Comparison of ENCODE assay signal across 9 cellular contexts in the genomic region with DNA sequence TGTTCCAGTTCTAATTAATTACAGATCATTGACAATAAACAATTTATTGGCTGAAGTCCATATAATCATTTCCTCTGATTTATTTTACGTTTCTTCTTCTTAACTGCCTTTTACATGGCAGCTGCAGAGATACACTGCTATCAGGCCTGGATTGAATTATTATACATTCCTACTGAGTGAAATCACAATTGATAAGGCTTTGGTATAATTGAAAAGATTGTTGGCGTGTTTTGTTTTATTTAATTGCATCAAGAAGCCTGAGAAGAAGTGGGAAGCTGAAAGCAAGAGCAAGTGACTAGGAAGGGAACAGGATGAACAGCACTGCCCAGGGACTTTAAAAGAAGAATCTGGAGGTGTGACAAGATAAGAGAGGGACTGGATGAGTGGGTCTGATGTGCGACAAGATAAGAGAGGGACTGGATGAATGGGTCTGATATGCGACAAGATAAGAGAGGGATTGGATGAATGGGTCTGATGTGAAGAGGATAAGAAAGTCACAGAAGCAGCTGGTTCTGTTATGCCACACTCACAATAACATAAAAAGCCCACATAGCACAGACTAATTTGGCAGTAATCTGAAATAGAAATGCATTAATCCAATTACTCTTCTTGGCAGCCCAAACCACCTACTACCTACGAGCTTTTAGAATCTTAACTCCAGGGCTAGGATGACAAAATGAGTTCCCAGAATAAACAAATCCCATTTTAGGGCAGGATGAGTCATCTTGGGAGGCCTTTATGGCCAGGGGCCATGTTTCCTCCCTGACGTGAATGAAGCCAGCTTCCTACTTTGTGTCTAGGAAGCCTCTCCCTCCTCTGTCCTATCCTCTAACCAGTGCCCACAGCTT.
DNase-seq lines count a peak whose midpoint lies in the region; ATAC-seq, FAIRE-seq and TF ChIP-seq lines count a peak whose summit lies in the region.
"Had no signal": no experiment of that assay in that cellular context is flagged by ENCODE, and none has a peak within 500 bp of the region (broad histone marks: within the 10 kb centered on the region; RNA-seq: fewer than 3 reads in every experiment).

No MANE protein-coding gene starts in this region.

- H3K36me3 ChIP-seq in Karpas-422 (ENCODE audit: insufficient read depth, low read length): no peaks in the 10 kb centered on the region
- no peaks in the 10 kb centered on the region for H3K36me3 ChIP-seq in small intestine (ENCODE audit: control insufficient read depth in 2 of 2, insufficient read depth in 2 of 2, low read length in 2 of 2)

- H4K20me1 ChIP-seq in Karpas-422 (ENCODE audit: insufficient read depth, low read depth, low read length): no peaks in the 10 kb centered on the region

- DNase-seq in AG04450 (ENCODE audit: low read depth, low spot score) (peak; percentile 73), NCI-H1105 (lab: John Stamatoyannopoulos, UW) (peak; percentile 56), cardiac fibroblast (ENCODE audit: low read depth in 2 of 2) (peak; percentile 80 to 87), medulla oblongata (ENCODE audit: extremely low spot score) (peak; percentile 18), Karpas-422 (no peak), small intestine (no peak), GDM1 (lab: John Stamatoyannopoulos, UW) (no peak)

- WGBS in small intestine, 3 donors: 23 to 29% (median 23%) methylated on average over 6 of the region's 6 CpGs

- no peak for ATAC-seq in GM18868 (IDR thresholded peaks at IDR 0.05; ENCODE audit: unreplicated experiment)

- H3K27me3 ChIP-seq in AG04450 (ENCODE audit: control insufficient read depth, insufficient read depth, low read length) (no peaks in the 10 kb centered on the region), Karpas-422 (ENCODE audit: low read length) (no peaks in the 10 kb centered on the region), small intestine (ENCODE audit: control insufficient read depth in 2 of 2, insufficient read depth in 2 of 2, low read length in 2 of 2) (no peaks in the 10 kb centered on the region)

- H3K4me1 ChIP-seq in Karpas-422 (ENCODE audit: low read length) (no peaks in the 10 kb centered on the region), small intestine (ENCODE audit: control insufficient read depth in 2 of 2, insufficient read depth in 1 of 2, low read depth in 1 of 2, low read length in 1 of 2) (no peaks in the 10 kb centered on the region)

- H3K4me3 ChIP-seq in AG04450 (ENCODE audit: low read depth, low read length) (no peak overlapping the region), cardiac fibroblast (replicated peaks in 1 of 2; ENCODE audit: low read depth in 2 of 2, low read length in 2 of 2) (no peak overlapping the region), Karpas-422 (ENCODE audit: low read length) (no peak overlapping the region), small intestine (ENCODE audit: low read depth in 1 of 2, low read length in 2 of 2) (no peak overlapping the region)

- CTCF ChIA-PET in AG04450 (lab: Charles Lee): no interaction called here

- H3K9me2 ChIP-seq in Karpas-422 (replicated peaks; ENCODE audit: insufficient read depth, low read length): no peaks in the 10 kb centered on the region; the same call in 1 of the 2 replicates

- POLR2A ChIA-PET in AG04450 (lab: Yijun Ruan, JAX): no interaction called here

- H3K9me3 ChIP-seq in AG04450 (ENCODE audit: control insufficient read depth, insufficient read depth, low read length) (no peaks in the 10 kb centered on the region; the same call in 1 of the 2 replicates), Karpas-422 (ENCODE audit: low read length) (no peaks in the 10 kb centered on the region), small intestine (ENCODE audit: control insufficient read depth, low read depth) (no peaks in the 10 kb centered on the region)

- no peaks in the 10 kb centered on the region for H3K79me2 ChIP-seq in Karpas-422 (ENCODE audit: low read length)

- H3K9ac ChIP-seq in Karpas-422 (ENCODE audit: low read length): no peak overlapping the region

- no peak overlapping the region for H2AFZ ChIP-seq in Karpas-422 (ENCODE audit: low read length)

- no peak overlapping the region for H3K27ac ChIP-seq in AG04450 (ENCODE audit: low read depth, low read length)
- no peak overlapping the region for H3K27ac ChIP-seq in Karpas-422 (ENCODE audit: low read length)
- no peak overlapping the region for H3K27ac ChIP-seq in small intestine (ENCODE audit: low read depth in 1 of 2, low read length in 1 of 2)

- no peak overlapping the region for H3K4me2 ChIP-seq in Karpas-422 (ENCODE audit: low read depth, low read length, poor library complexity, severe bottlenecking)

- no peak for TF ChIP-seq CTCF in AG04450 (IDR thresholded peaks at IDR 0.05; ENCODE audit: low read depth, low read length)
- no peak for TF ChIP-seq CTCF in cardiac fibroblast (IDR thresholded peaks at IDR 0.05; ENCODE audit: low read depth, low read length)

- no peak for FAIRE-seq in small intestine (lab: Jason Lieb, UNC)
- FAIRE-seq: G401.6 had no signal

Comparison
In these comparisons a context has a peak if more than half of its experiments do, and no peak if none do; other contexts are left out.
1. DNase-seq: peak in AG04450 (single experiment), NCI-H1105 (single experiment), cardiac fibroblast (2 of 2) and medulla oblongata (single experiment); none in Karpas-422 (single experiment), small intestine (single experiment) and GDM1 (single experiment).